12 cellular contexts compared by ENCODE assay signal in the genomic region with DNA sequence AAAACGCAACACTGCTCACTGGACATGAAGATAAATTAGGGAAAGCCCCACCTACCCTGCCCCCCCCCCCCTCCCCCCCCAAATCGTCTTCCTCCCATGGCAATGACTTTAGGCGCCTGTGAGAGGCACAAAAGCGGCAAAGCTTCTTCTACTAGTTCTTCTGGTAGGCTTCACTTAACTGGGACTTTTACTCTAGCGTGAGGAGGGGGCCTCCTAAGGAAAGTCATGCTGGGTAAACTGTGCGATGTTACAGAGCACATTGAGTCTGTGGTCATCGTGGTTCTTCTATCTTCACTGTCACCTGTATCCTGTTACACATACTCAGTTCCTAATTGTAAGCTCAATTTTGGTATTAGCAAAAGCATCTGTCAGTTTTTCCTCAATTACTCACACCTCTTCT. TPM values are rescaled to one million over a fixed set of nuclear protein-coding genes. Genes with fewer than 3 reads are reported as not detected.
A peak's percentile ranks its signal among the peaks of the same experiment; 100 is the strongest.
DNase-seq lines count a peak whose midpoint lies in the region; ATAC-seq and TF ChIP-seq lines count a peak whose summit lies in the region.
"Had no signal": no experiment of that assay in that cellular context is flagged by ENCODE, and none has a peak within 500 bp of the region (broad histone marks: within the 10 kb centered on the region; RNA-seq: fewer than 3 reads in every experiment).

No MANE protein-coding gene starts in this region.

- no peak overlapping the region for H3K27ac ChIP-seq in IMR-90 (ENCODE audit: insufficient read depth, low read length)
- H3K27ac ChIP-seq: skin epidermis had no signal

- no peak overlapping the region for H2BK120ac ChIP-seq in IMR-90 (ENCODE audit: low read depth, low read length)

- no peak overlapping the region for H3K4ac ChIP-seq in IMR-90 (ENCODE audit: low read depth, low read length)

- dilution Hi-C loops in IMR-90 (cut with HindIII; ENCODE audit: low sequenced_read_pairs, unreplicated experiment) = no loop called here

- no peak overlapping the region for H3K56ac ChIP-seq in IMR-90 (ENCODE audit: extremely low read depth, insufficient read depth, low read length)

- peaks cover 97% of the 10 kb centered on the region for H4K20me1 ChIP-seq in IMR-90 (ENCODE audit: insufficient read depth, low read length)

- BruUV-seq in IMR-90 (replicated peaks; lab: Mats Ljungman, UMichigan) = no TSS peak

- H4K5ac ChIP-seq in IMR-90 (ENCODE audit: low read depth, low read length) = no peak overlapping the region

- H3K18ac ChIP-seq in IMR-90 (ENCODE audit: low read depth, low read length) = no peak overlapping the region

- H3K4me3 Mint-ChIP-seq in activated T-cell treated with anti-CD3 and anti-CD28 coated beads, Interleukin-2, amount 50 U/mL, for 4 hours = no peak overlapping the region

- WGBS in IMR-90 (ENCODE audit: extremely low coverage in 2 of 2, insufficient read length in 1 of 2), 2 experiments = no CpG with 5 or more reads among the region's 7 CpGs

- H2AFZ ChIP-seq in IMR-90 (replicated peaks; ENCODE audit: low read length, poor library complexity) = no peak overlapping the region

- no peak overlapping the region for H3K27ac Mint-ChIP-seq in activated naive CD4-positive, alpha-beta T cell treated with anti-CD3 and anti-CD28 coated beads, Interleukin-2, amount 50 U/mL, for 72 hours

- no peaks in the 10 kb centered on the region for H3K27me3 ChIP-seq in IMR-90 (ENCODE audit: control insufficient read depth, insufficient read depth, low read length)
- H3K27me3 ChIP-seq: stomach had no signal

- no peaks in the 10 kb centered on the region for H3K9me3 ChIP-seq in IMR-90 (ENCODE audit: control insufficient read depth, insufficient read depth, low read length)
- H3K9me3 ChIP-seq: stomach had no signal

- no peak overlapping the region for H4K91ac ChIP-seq in IMR-90 (ENCODE audit: insufficient read depth, low read depth, low read length)

- no peak overlapping the region for H2AK5ac ChIP-seq in IMR-90 (ENCODE audit: low read depth, low read length)

- no peak for TF ChIP-seq RAD21 in IMR-90 (IDR thresholded peaks at IDR 0.05; ENCODE audit: low read length)

- H3K4me1 ChIP-seq in IMR-90 (ENCODE audit: control insufficient read depth, insufficient read depth, low read length) = peaks cover 10% of the 10 kb centered on the region

- H3K14ac ChIP-seq in IMR-90 (replicated peaks; ENCODE audit: low read depth, low read length) = no peak overlapping the region

- ATAC-seq in activated T-cell treated with anti-CD3 and anti-CD28 coated beads, Interleukin-2, amount 50 U/mL, for 4 hours = peak; percentile 25 to 51
- ATAC-seq in IMR-90 (ENCODE audit: low read depth) (no peak), HG03565 (IDR thresholded peaks at IDR 0.05; ENCODE audit: unreplicated experiment) (no peak)
- ATAC-seq in activated naive CD4-positive, alpha-beta T cell treated with anti-CD3 and anti-CD28 coated beads, Interleukin-2, amount 50 U/mL, for 72 hours = peak; percentile 58 to 83

- POLR2A ChIA-PET in IMR-90 (lab: Charles Lee; ENCODE audit: unreplicated experiment) = no interaction called here

- H2BK5ac ChIP-seq in IMR-90 (ENCODE audit: low read depth, low read length, poor library complexity, severe bottlenecking) = no peak overlapping the region

- no peak for DNase-seq in activated T-cell treated with anti-CD3 and anti-CD28 coated beads, Interleukin-2, amount 50 U/mL, for 4 hours
- no peak for DNase-seq in activated T-cell treated with anti-CD3 and anti-CD28 coated beads, Interleukin-2, amount 50 U/mL, for 1 hour
- DNase-seq in IMR-90 = no peak
- DNase-seq in activated naive CD4-positive, alpha-beta T cell treated with anti-CD3 and anti-CD28 coated beads, Interleukin-2, amount 50 U/mL, for 72 hours (ENCODE audit: low spot score in 2 of 2) = no peak
- peak; percentile 5 for DNase-seq in posterior vena cava (ENCODE audit: low spot score)
- no peak for DNase-seq in cerebellar nuclear complex (lab: John Stamatoyannopoulos, UW)
- DNase-seq in activated effector memory CD4-positive, alpha-beta T cell treated with Interleukin-2 at 50 U/mL for 16 hours = no peak
- DNase-seq: NCI-H1436 treated with DMSO at 0.1 percent for 48 hours, stomach had no signal

- TF ChIP-seq POLR2A in IMR-90 (IDR thresholded peaks at IDR 0.05; ENCODE audit: low read depth, low read length) = no peak

- H2BK20ac ChIP-seq in IMR-90 (ENCODE audit: low read depth, low read length) = no peak overlapping the region

- in situ Hi-C loops in IMR-90 (cut with MboI; ENCODE audit: low sequenced_read_pairs) = no loop called here

- no peak overlapping the region for H2BK15ac ChIP-seq in IMR-90 (ENCODE audit: low read depth, low read length)

- no peak for TF ChIP-seq CTCF in IMR-90 (conservative IDR thresholded peaks at IDR 0.05; ENCODE audit: low read depth, low read length)

- peaks cover 31% of the 10 kb centered on the region for H3K9me1 ChIP-seq in IMR-90 (ENCODE audit: insufficient read depth, low read length)

- intact Hi-C loops in IMR-90 (cut with micrococcal nuclease) = no loop called here
- intact Hi-C loops in posterior vena cava (cut with DNase I) = no loop called here

- H4K8ac ChIP-seq in IMR-90 (ENCODE audit: low read depth in 2 of 2, low read length in 2 of 2) = no peak overlapping the region

- no peak overlapping the region for H3K9ac ChIP-seq in IMR-90 (ENCODE audit: low read depth, low read length)

- no peak overlapping the region for H2AK9ac ChIP-seq in IMR-90 (replicated peaks; ENCODE audit: low read depth, low read length, poor library complexity)

- H3K4me3 ChIP-seq in IMR-90 (ENCODE audit: insufficient read depth, low read depth, low read length) = no peak overlapping the region
- H3K4me3 ChIP-seq: lung, skin epidermis, stomach had no signal

- H3K4me1 Mint-ChIP-seq in activated T-cell treated with anti-CD3 and anti-CD28 coated beads, Interleukin-2, amount 50 U/mL, for 4 hours (ENCODE audit: low read depth) = peaks cover 27% of the 10 kb centered on the region

- CTCF ChIA-PET in IMR-90 (lab: Yijun Ruan, JAX) = no interaction called here

- peak overlapping the region; percentile 22; the same call in 1 of the 2 replicates for H3K4me2 ChIP-seq in IMR-90 (ENCODE audit: low read depth, low read length)

- H3K79me1 ChIP-seq in IMR-90 (ENCODE audit: low read depth in 1 of 2, low read length in 2 of 2) = peaks cover 13 to 84% of the 10 kb centered on the region in 2 experiments

- H3K9me3 Mint-ChIP-seq in activated T-cell treated with anti-CD3 and anti-CD28 coated beads, Interleukin-2, amount 50 U/mL, for 4 hours = no peaks in the 10 kb centered on the region
- no peaks in the 10 kb centered on the region for H3K9me3 Mint-ChIP-seq in activated naive CD4-positive, alpha-beta T cell treated with anti-CD3 and anti-CD28 coated beads, Interleukin-2, amount 50 U/mL, for 72 hours

- peak overlapping the region; percentile 28; the same call in 1 of the 2 replicates for H3K23ac ChIP-seq in IMR-90 (ENCODE audit: low read depth, low read length)

- H3K27me3 Mint-ChIP-seq in activated T-cell treated with anti-CD3 and anti-CD28 coated beads, Interleukin-2, amount 50 U/mL, for 4 hours (ENCODE audit: low read depth) = no peaks in the 10 kb centered on the region

- H3K36me3 Mint-ChIP-seq in activated T-cell treated with anti-CD3 and anti-CD28 coated beads, Interleukin-2, amount 50 U/mL, for 4 hours (ENCODE audit: insufficient read depth) = peaks cover 37% of the 10 kb centered on the region
- peaks cover 15 to 32% of the 10 kb centered on the region in 2 donors for H3K36me3 Mint-ChIP-seq in activated naive CD4-positive, alpha-beta T cell treated with anti-CD3 and anti-CD28 coated beads, Interleukin-2, amount 50 U/mL, for 72 hours

- peaks cover 47% of the 10 kb centered on the region for H3K36me3 ChIP-seq in IMR-90 (ENCODE audit: control insufficient read depth, insufficient read depth, low read length)

TF ChIP-seq in IMR-90, 13 proteins besides CTCF, POLR2A, EP300 and RAD21 (continues in another document):
- TF ChIP-seq NFE2L2 (IDR thresholded peaks at IDR 0.05; ENCODE audit: low read depth, low read length) (no peak), MXI1 (IDR thresholded peaks at IDR 0.05; ENCODE audit: borderline replicate concordance, low read depth, low read length) (no peak), CHD1 (IDR thresholded peaks at IDR 0.05; ENCODE audit: low read depth, low read length) (no peak), SMC3 (IDR thresholded peaks at IDR 0.05; ENCODE audit: low read depth, low read length) (no peak), MAZ (IDR thresholded peaks at IDR 0.05; ENCODE audit: borderline replicate concordance, low read depth, low read length) (no peak), FOS (IDR thresholded peaks at IDR 0.05; ENCODE audit: low read depth, low read length) (no peak), RFX5 (IDR thresholded peaks at IDR 0.05; ENCODE audit: low read depth, low read length) (no peak), MAFK (IDR thresholded peaks at IDR 0.05; ENCODE audit: low read depth, low read length) (no peak)
- TF ChIP-seq, protein P1, sequence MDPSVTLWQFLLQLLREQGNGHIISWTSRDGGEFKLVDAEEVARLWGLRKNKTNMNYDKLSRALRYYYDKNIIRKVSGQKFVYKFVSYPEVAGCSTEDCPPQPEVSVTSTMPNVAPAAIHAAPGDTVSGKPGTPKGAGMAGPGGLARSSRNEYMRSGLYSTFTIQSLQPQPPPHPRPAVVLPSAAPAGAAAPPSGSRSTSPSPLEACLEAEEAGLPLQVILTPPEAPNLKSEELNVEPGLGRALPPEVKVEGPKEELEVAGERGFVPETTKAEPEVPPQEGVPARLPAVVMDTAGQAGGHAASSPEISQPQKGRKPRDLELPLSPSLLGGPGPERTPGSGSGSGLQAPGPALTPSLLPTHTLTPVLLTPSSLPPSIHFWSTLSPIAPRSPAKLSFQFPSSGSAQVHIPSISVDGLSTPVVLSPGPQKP (IDR thresholded peaks at IDR 0.05; ENCODE audit: borderline replicate concordance, low read depth, low read length) = no peak

RNA-seq across cellular contexts. Expression of a gene that starts 25.1 kb away (rescaled TPM):
- 10 to 100 TPM; 50.3 to 57.0 (median 53.8) TPM for total RNA-seq in activated T-cell treated with anti-CD3 and anti-CD28 coated beads, Interleukin-2, amount 50 U/mL, for 4 hours
- total RNA-seq in IMR-90 (2012; rRNA removed) (33.2 and 48.6 TPM in 2 replicates), posterior vena cava (1,000 to 10,000 TPM; 2,473 to 2,747 TPM)
- 1,363 and 1,841 TPM in 2 replicates for polyA plus RNA-seq in IMR-90 (2012; rRNA removed)
- 2,238 and 2,632 TPM in 2 replicates for polyA plus RNA-seq in IMR-90 (2012; cell fraction: cytosol; rRNA removed)
- 412 and 1,178 TPM in 2 replicates for polyA plus RNA-seq in IMR-90 (2012; cell fraction: nucleus; rRNA removed; ENCODE audit: low replicate concordance)
- 10 to 100 TPM; 42.5 to 78.1 TPM for total RNA-seq in activated naive CD4-positive, alpha-beta T cell treated with anti-CD3 and anti-CD28 coated beads, Interleukin-2, amount 50 U/mL, for 72 hours

RNA-seq across cellular contexts. Expression of a gene that starts 31.2 kb away (rescaled TPM):
- total RNA-seq in activated T-cell treated with anti-CD3 and anti-CD28 coated beads, Interleukin-2, amount 50 U/mL, for 4 hours = 100 to 1,000 TPM; 164 to 173 (median 173) TPM
- total RNA-seq in IMR-90 (2012; rRNA removed) (40.1 and 58.6 TPM in 2 replicates), posterior vena cava (100 to 1,000 TPM; 114 to 134 TPM)
- 56.9 and 64.9 TPM in 2 replicates for polyA plus RNA-seq in IMR-90 (2012; rRNA removed)
- 26.6 and 33.4 TPM in 2 replicates for polyA plus RNA-seq in IMR-90 (2012; cell fraction: cytosol; rRNA removed)
- 15.8 and 33.2 TPM in 2 replicates for polyA plus RNA-seq in IMR-90 (2012; cell fraction: nucleus; rRNA removed; ENCODE audit: low replicate concordance)
- 100 to 1,000 TPM; 103 to 143 TPM for total RNA-seq in activated naive CD4-positive, alpha-beta T cell treated with anti-CD3 and anti-CD28 coated beads, Interleukin-2, amount 50 U/mL, for 72 hours

Comparison
In these comparisons a context has a peak if more than half of its experiments do, and no peak if none do; other contexts are left out.
1. ATAC-seq: peak in activated T-cell treated with anti-CD3 and anti-CD28 coated beads, Interleukin-2, amount 50 U/mL, for 4 hours (2 of 2) and activated naive CD4-positive, alpha-beta T cell treated with anti-CD3 and anti-CD28 coated beads, Interleukin-2, amount 50 U/mL, for 72 hours (2 of 2); none in IMR-90 (single experiment) and HG03565 (single experiment).
2. RNA of a gene that starts 25.1 kb away (total RNA-seq): 2,473 to 2,747 TPM in posterior vena cava; 42.5 to 78.1 TPM in activated naive CD4-positive, alpha-beta T cell treated with anti-CD3 and anti-CD28 coated beads, Interleukin-2, amount 50 U/mL, for 72 hours, 50.3 to 57.0 TPM in activated T-cell treated with anti-CD3 and anti-CD28 coated beads, Interleukin-2, amount 50 U/mL, for 4 hours and 33.2 to 48.6 TPM in IMR-90; every median in the first group is over 10 times any median in the second.